ENCODE assay signal across 8 cellular contexts in the genomic region with DNA sequence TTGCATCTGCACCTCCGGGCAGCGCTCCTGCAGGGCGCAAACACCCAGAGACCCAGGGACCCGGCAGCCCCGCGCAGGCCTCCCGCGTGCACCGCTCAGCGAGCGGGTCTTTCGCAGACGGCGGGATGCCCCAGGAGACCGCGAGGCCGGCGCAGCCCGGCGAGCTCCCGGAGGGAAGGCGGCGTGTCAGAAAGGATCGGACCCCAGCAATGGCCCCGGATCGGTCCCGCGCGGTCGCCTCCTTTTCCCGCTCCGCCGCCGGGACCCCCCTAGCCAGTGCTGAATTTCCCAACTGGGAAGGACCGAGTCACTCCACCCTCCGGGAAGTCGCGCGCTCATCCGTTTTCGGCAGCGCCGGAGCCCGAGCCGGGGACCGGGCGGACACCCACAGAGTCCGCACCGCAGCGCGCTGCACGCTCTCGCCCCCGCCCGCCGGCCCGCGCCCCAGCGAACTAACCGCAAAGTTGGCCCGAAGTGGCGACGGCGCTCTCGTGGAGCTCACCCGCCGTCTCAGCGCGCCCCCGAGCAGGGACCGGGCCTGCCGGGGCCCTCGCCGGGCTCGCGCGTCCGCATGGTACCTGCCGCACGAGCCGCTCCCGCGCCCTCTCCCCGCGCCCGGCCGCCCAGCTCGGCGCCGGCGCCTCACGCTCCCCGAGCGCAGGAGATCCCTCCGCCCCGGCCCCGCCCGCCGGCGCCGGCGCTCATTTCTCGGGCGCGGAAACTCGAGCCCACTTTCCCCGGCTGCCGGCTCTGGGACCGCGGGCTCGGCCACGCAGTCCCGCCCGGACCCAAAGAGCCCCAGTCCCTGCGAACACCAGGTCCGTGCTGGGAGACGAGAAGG. TPM values are rescaled to one million over a fixed set of nuclear protein-coding genes. Genes with fewer than 3 reads are reported as not detected.
DNase-seq lines count a peak whose midpoint lies in the region; ATAC-seq and TF ChIP-seq lines count a peak whose summit lies in the region.

A gene with protein sequence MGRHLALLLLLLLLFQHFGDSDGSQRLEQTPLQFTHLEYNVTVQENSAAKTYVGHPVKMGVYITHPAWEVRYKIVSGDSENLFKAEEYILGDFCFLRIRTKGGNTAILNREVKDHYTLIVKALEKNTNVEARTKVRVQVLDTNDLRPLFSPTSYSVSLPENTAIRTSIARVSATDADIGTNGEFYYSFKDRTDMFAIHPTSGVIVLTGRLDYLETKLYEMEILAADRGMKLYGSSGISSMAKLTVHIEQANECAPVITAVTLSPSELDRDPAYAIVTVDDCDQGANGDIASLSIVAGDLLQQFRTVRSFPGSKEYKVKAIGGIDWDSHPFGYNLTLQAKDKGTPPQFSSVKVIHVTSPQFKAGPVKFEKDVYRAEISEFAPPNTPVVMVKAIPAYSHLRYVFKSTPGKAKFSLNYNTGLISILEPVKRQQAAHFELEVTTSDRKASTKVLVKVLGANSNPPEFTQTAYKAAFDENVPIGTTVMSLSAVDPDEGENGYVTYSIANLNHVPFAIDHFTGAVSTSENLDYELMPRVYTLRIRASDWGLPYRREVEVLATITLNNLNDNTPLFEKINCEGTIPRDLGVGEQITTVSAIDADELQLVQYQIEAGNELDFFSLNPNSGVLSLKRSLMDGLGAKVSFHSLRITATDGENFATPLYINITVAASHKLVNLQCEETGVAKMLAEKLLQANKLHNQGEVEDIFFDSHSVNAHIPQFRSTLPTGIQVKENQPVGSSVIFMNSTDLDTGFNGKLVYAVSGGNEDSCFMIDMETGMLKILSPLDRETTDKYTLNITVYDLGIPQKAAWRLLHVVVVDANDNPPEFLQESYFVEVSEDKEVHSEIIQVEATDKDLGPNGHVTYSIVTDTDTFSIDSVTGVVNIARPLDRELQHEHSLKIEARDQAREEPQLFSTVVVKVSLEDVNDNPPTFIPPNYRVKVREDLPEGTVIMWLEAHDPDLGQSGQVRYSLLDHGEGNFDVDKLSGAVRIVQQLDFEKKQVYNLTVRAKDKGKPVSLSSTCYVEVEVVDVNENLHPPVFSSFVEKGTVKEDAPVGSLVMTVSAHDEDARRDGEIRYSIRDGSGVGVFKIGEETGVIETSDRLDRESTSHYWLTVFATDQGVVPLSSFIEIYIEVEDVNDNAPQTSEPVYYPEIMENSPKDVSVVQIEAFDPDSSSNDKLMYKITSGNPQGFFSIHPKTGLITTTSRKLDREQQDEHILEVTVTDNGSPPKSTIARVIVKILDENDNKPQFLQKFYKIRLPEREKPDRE (N-terminal part only) (minus strand): TSS at position 650 of the 841 bp plus-strand sequence. CDS start 14,029 bp downstream, outside the sequence.

- WGBS in endodermal cell (ENCODE audit: insufficient coverage in 1 of 2, insufficient read length in 1 of 2), 2 experiments: 0% methylated on average over 18 to 117 of the region's 117 CpGs
- 2% methylated on average over 117 of the region's 117 CpGs for whole genome bisulfite sequencing in thymus

- H3K9me3 Mint-ChIP-seq in endodermal cell: no peaks in the 10 kb centered on the region

- TF ChIP-seq CTCF in 22Rv1 (IDR thresholded peaks at IDR 0.05): no peak
- no peak for TF ChIP-seq CTCF in endodermal cell (conservative IDR thresholded peaks at IDR 0.05)

- peak within 1 kb of the TSS; percentile 88 for H3K4me3 Mint-ChIP-seq in endodermal cell

- H3K27ac Mint-ChIP-seq in endodermal cell: peak within 1 kb of the TSS; percentile 90

- H3K36me3 Mint-ChIP-seq in endodermal cell (ENCODE audit: low read depth): no peaks in the 10 kb centered on the region

- peak within 1 kb of the TSS; percentile 76 for H3K27ac ChIP-seq in 22Rv1
- peak within 1 kb of the TSS; percentile 88 for H3K27ac ChIP-seq in SJCRH30
- peak within 1 kb of the TSS; percentile 81 for H3K27ac ChIP-seq in endodermal cell (ENCODE audit: low read depth, low read length)
- H3K27ac ChIP-seq in thymus (ENCODE audit: low read depth): peak within 1 kb of the TSS; percentile 52

- peak; percentile 16 for DNase-seq in GM04503 (ENCODE audit: low read depth)
- DNase-seq in SJCRH30: peak; percentile 54 to 68
- DNase-seq in endodermal cell: peak; percentile 83
- DNase-seq in lung microvascular endothelial cell (ENCODE audit: low read depth in 2 of 2): peak; percentile 74 to 75

- peak within 1 kb of the TSS; percentile 70 for H3K9ac ChIP-seq in endodermal cell (ENCODE audit: extremely low read depth, low read length, poor library complexity, severe bottlenecking)

- H3K9me3 ChIP-seq in SJCRH30 (replicated peaks) (0 out of 2 replicates have a peak, but pooled peaks cover 6% of the 10 kb centered on the region), endodermal cell (ENCODE audit: control insufficient read depth, low read length) (peaks cover 18% of the 10 kb centered on the region), thymus (ENCODE audit: control insufficient read depth) (no peaks in the 10 kb centered on the region)

- H3K4me1 Mint-ChIP-seq in endodermal cell: peaks cover 15% of the 10 kb centered on the region

- H3K4me3 ChIP-seq in SJCRH30: peak within 1 kb of the TSS; percentile 78
- peak within 1 kb of the TSS; percentile 97 for H3K4me3 ChIP-seq in endodermal cell (ENCODE audit: low read length)
- H3K4me3 ChIP-seq in thymus (ENCODE audit: low read length): peak within 1 kb of the TSS; percentile 46

- H3K27me3 ChIP-seq in SJCRH30: no peaks in the 10 kb centered on the region
- no peaks in the 10 kb centered on the region for H3K27me3 ChIP-seq in endodermal cell (ENCODE audit: control insufficient read depth, insufficient read depth, low read length, poor library complexity, severe bottlenecking)
- H3K27me3 ChIP-seq in thymus (ENCODE audit: control insufficient read depth, insufficient read depth): peaks cover 51% of the 10 kb centered on the region

- H3K27me3 Mint-ChIP-seq in endodermal cell (ENCODE audit: insufficient read depth): peaks cover 35% of the 10 kb centered on the region

- no peaks in the 10 kb centered on the region for H3K4me1 ChIP-seq in SJCRH30
- H3K4me1 ChIP-seq in endodermal cell (ENCODE audit: control insufficient read depth, insufficient read depth, low read length): peaks cover 1% of the 10 kb centered on the region
- peaks cover 5% of the 10 kb centered on the region for H3K4me1 ChIP-seq in thymus (ENCODE audit: control insufficient read depth, insufficient read depth, low read length)

- ATAC-seq in HG03108 (IDR thresholded peaks at IDR 0.05; ENCODE audit: unreplicated experiment) (no peak), HG03095 (IDR thresholded peaks at IDR 0.05; ENCODE audit: unreplicated experiment) (no peak)

- H3K36me3 ChIP-seq in SJCRH30 (0 out of 2 replicates have a peak, but pooled peaks cover 4% of the 10 kb centered on the region), endodermal cell (ENCODE audit: control insufficient read depth, insufficient read depth, low read length) (no peaks in the 10 kb centered on the region), thymus (ENCODE audit: control insufficient read depth, insufficient read depth) (no peaks in the 10 kb centered on the region)

RNA-seq across cellular contexts. Expression of the gene that starts here (rescaled TPM):
- total RNA-seq in SJCRH30 (2014; rRNA removed; shearing (Covaris generic)): 152 and 154 TPM in 2 replicates
- total RNA-seq in endodermal cell: 10 to 100 TPM; 66.6 to 77.8 TPM
- 68.7 TPM for polyA plus RNA-seq in endodermal cell (2013, experiment 1 of 2)
- 67.9 TPM for polyA plus RNA-seq in endodermal cell (2013, experiment 2 of 2)
- 0.60 and 1.7 TPM in 2 replicates for total RNA-seq in lung microvascular endothelial cell
- 16.1 TPM for polyA plus RNA-seq in thymus

Comparison
In these comparisons a context has a peak if more than half of its experiments do, and no peak if none do; other contexts are left out.
1. RNA of the gene that starts here (total RNA-seq): 152 to 154 TPM in SJCRH30 and 66.6 to 77.8 TPM in endodermal cell; 0.60 to 1.7 TPM in lung microvascular endothelial cell; every median in the first group is over 10 times any median in the second.
2. DNase-seq: peak in every context shown above with its lines; median percentile 83 in endodermal cell; 74 in lung microvascular endothelial cell; 61 in SJCRH30; 16 in GM04503.
3. H3K4me3 ChIP-seq: peak in every context shown above with its lines; median percentile 97 in endodermal cell; 78 in SJCRH30; 46 in thymus.
4. Peak in every context shown above with its lines, with median percentiles within 50 percentile points of each other: H3K27ac ChIP-seq.